24 cellular contexts compared by ENCODE assay signal in genomic region chr3:136255672-136256406, GRCh38. TPM values are rescaled to one million over a fixed set of nuclear protein-coding genes. Genes with fewer than 3 reads are reported as not detected.
DNase-seq lines count a peak whose midpoint lies in the region; ATAC-seq, FAIRE-seq and TF ChIP-seq lines count a peak whose summit lies in the region.
"Had no signal": no experiment of that assay in that cellular context is flagged by ENCODE, and none has a peak within 500 bp of the region (broad histone marks: within the 10 kb centered on the region; RNA-seq: fewer than 3 reads in every experiment).

No MANE protein-coding gene starts in this region.

- 90% methylated on average over 8 of the region's 8 CpGs for WGBS in hepatocyte (ENCODE audit: low lambda C conversion rate, missing lambda C conversion rate)
- 89 to 95% methylated on average over 8 of the region's 8 CpGs for WGBS in body of pancreas, 2 donors

- no peak overlapping the region for H2AFZ ChIP-seq in hepatocyte

- ATAC-seq in body of pancreas (no peak), HG03520 (IDR thresholded peaks at IDR 0.05; ENCODE audit: unreplicated experiment) (no peak)
- ATAC-seq: activated CD4-positive, CD25-positive, alpha-beta regulatory T cell treated with anti-CD3 and anti-CD28 coated beads, Interleukin-2, amount 50 U/mL, for 24 hours; gastrocnemius medialis; left ventricle myocardium superior had no signal

- TF ChIP-seq POLR2A in Peyer's patch (IDR thresholded peaks at IDR 0.05): peak; percentile 25 to 51
- no peak for TF ChIP-seq POLR2A in H54 (IDR thresholded peaks at IDR 0.05; ENCODE audit: low read depth, low read length)
- no peak for TF ChIP-seq POLR2A in body of pancreas (IDR thresholded peaks at IDR 0.05)

- intact Hi-C loops in body of pancreas (cut with DNase I): no loop called here

- H3K9me2 ChIP-seq in hepatocyte (replicated peaks; ENCODE audit: insufficient read depth): no peaks in the 10 kb centered on the region

- H3K4me3 ChIP-seq in Peyer's patch (peak overlapping the region in 1 of 4 donors; percentile 8), hepatocyte (no peak overlapping the region), body of pancreas (no peak overlapping the region)
- H3K4me3 ChIP-seq: cardiac muscle cell, gastrocnemius medialis, HAP-1, MG63, ovary, vagina had no signal

- H3K36me3 ChIP-seq in Peyer's patch: peaks cover 0 to 27% (median 0%) of the 10 kb centered on the region in 3 donors
- H3K36me3 ChIP-seq in hepatocyte (replicated peaks; ENCODE audit: insufficient read depth, low read depth): peaks cover 6% of the 10 kb centered on the region
- H3K36me3 ChIP-seq in body of pancreas (replicated peaks in 1 of 2; ENCODE audit: insufficient read depth in 1 of 2, low read depth in 2 of 2): peaks cover 0 to 10% of the 10 kb centered on the region in 2 donors
- H3K36me3 ChIP-seq: ovary had no signal

- H3K27ac ChIP-seq in Peyer's patch: peak overlapping the region in 3 of 4 donors; percentile 13 to 74 (median 71)
- peak overlapping the region; percentile 76 for H3K27ac ChIP-seq in hepatocyte
- H3K27ac ChIP-seq in body of pancreas: no peak overlapping the region
- H3K27ac ChIP-seq: cardiac muscle cell, gastrocnemius medialis, ovary, vagina had no signal

- DNase-seq in C1 segment of cervical spinal cord (lab: John Stamatoyannopoulos, UW) (peak in 9 of 14 donors; percentile 2 to 60 (median 23)), Peyer's patch (peak in 1 of 3 donors; percentile 59), hepatocyte (ENCODE audit: low spot score) (peak; percentile 71), nucleus accumbens (lab: John Stamatoyannopoulos, UW) (peak in 41 of 56 donors; percentile 3 to 67 (median 34)), H54 (ENCODE audit: insufficient read length, low spot score) (no peak), body of pancreas (no peak)
- no peak for DNase-seq in stimulated activated CD8-positive, alpha-beta memory T cell treated with anti-CD3 and anti-CD28 coated beads, Interleukin-4, amount 100 ng/mL, for 48 hours
- DNase-seq: ACHN; erythroblast; gastrocnemius medialis; IMR-90; left ventricle myocardium superior; MG63; NCI-H146; NCI-H82; ovary; stimulated activated CD4-positive, alpha-beta T cell treated with anti-CD3 and anti-CD28 coated beads, Interleukin-2, amount 100 ng/mL, for 24 hours had no signal

- H3K4me1 ChIP-seq in Peyer's patch (peaks cover 0 to 13% (median 3%) of the 10 kb centered on the region in 4 donors), hepatocyte (ENCODE audit: insufficient read depth) (peaks cover 9% of the 10 kb centered on the region), body of pancreas (peaks cover 14% of the 10 kb centered on the region)

- peaks cover 33% of the 10 kb centered on the region for H3K79me2 ChIP-seq in hepatocyte

- no peak for FAIRE-seq in H54 (lab: Jason Lieb, UNC)
- FAIRE-seq: G401.6, GM19239 had no signal

- TF ChIP-seq CTCF in Peyer's patch (IDR thresholded peaks at IDR 0.05): no peak
- TF ChIP-seq CTCF in hepatocyte (IDR thresholded peaks at IDR 0.05; ENCODE audit: poor library complexity): no peak
- no peak for TF ChIP-seq CTCF in body of pancreas (IDR thresholded peaks at IDR 0.05)

- H3K27me3 ChIP-seq in Peyer's patch: no peaks in the 10 kb centered on the region
- no peaks in the 10 kb centered on the region for H3K27me3 ChIP-seq in hepatocyte
- no peaks in the 10 kb centered on the region for H3K27me3 ChIP-seq in body of pancreas
- H3K27me3 ChIP-seq: cardiac muscle cell, gastrocnemius medialis, MG63, ovary, vagina had no signal

- no peaks in the 10 kb centered on the region for H4K20me1 ChIP-seq in hepatocyte (ENCODE audit: insufficient read depth, poor library complexity, severe bottlenecking)

- no peaks in the 10 kb centered on the region for H3K9me3 ChIP-seq in Peyer's patch
- H3K9me3 ChIP-seq in hepatocyte (ENCODE audit: low read depth): no peaks in the 10 kb centered on the region
- H3K9me3 ChIP-seq in body of pancreas: no peaks in the 10 kb centered on the region
- H3K9me3 ChIP-seq: gastrocnemius medialis, HAP-1, MG63, ovary, vagina had no signal

- peak overlapping the region; percentile 34 for H3K4me2 ChIP-seq in hepatocyte

RNA-seq across cellular contexts. Expression of gene PCCB, which starts 5.7 kb away (rescaled TPM):
- 10 to 100 TPM; 15.7 to 45.9 (median 30.3) TPM for total RNA-seq in Peyer's patch
- 51.0 and 52.7 TPM in 2 replicates for total RNA-seq in hepatocyte
- polyA plus RNA-seq in hepatocyte: 32.0 and 34.1 TPM in 2 replicates
- 10 to 100 TPM; 14.5 to 26.4 TPM for total RNA-seq in body of pancreas

RNA-seq across cellular contexts. Expression of gene MSL2, which starts 59.7 kb away (rescaled TPM):
- total RNA-seq in Peyer's patch (10 to 100 TPM; 23.6 to 42.9 (median 28.3) TPM), hepatocyte (14.2 and 20.2 TPM in 2 replicates), body of pancreas (10 to 100 TPM; 17.5 to 19.2 TPM)
- 3.4 and 4.5 TPM in 2 replicates for polyA plus RNA-seq in hepatocyte

Comparison
In these comparisons a context has a peak if more than half of its experiments do, and no peak if none do; other contexts are left out.
1. DNase-seq: peak in C1 segment of cervical spinal cord (9 of 14), hepatocyte (single experiment) and nucleus accumbens (41 of 56); none in H54 (single experiment), stimulated activated CD8-positive, alpha-beta memory T cell treated with anti-CD3 and anti-CD28 coated beads, Interleukin-4, amount 100 ng/mL, for 48 hours (single experiment) and body of pancreas (0 of 4).
2. H3K27ac ChIP-seq: peak in Peyer's patch (3 of 4) and hepatocyte (single experiment); none in body of pancreas (0 of 4).
3. POLR2A ChIP-seq: peak in Peyer's patch (2 of 2); none in H54 (single experiment) and body of pancreas (0 of 3).